8 cellular contexts compared by ENCODE assay signal in the genomic region with DNA sequence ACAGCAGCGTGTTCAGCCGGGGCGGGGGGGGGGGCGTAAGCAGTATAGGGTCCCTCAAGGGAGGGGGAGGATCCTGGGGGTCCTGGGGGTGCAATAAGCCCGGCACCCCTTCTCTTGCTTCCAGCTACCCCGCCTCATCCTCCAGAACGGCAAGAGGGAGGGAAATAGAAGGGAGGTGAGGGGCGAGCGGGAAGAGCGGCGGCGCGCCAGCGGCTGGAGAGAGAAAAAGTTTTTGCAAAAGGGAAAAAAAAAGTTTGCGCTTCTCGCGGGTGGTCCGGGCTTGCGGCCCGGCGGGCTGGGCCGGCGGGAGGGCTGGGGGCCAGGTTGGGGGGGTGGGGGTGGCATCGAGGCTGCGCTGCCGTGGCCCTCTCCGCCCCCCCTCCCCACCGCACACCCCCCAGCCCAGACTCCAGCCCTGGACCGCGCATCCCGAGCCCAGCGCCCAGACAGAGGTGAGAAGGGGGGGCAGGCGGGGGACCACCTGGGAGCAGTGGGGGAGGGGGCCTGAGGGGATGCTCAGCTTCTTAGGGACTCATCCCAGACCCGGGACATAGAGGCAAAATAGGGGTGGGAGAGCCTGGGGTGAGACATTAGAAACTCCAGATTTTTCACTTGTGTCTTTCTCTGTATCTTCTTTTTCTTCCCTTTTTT. TPM values are rescaled to one million over a fixed set of nuclear protein-coding genes. Genes with fewer than 3 reads are reported as not detected.
DNase-seq lines count a peak whose midpoint lies in the region; ATAC-seq and TF ChIP-seq lines count a peak whose summit lies in the region.

TSS of gene GLI1 (plus strand) at position 36 of the 651 bp plus-strand sequence. CDS start 3,907 bp downstream, outside the sequence.

- H3K4me1 ChIP-seq in rectal smooth muscle tissue (ENCODE audit: control insufficient read depth, insufficient read depth, low read length): peaks cover 13% of the 10 kb centered on the region

- no peak for ATAC-seq in activated CD8-positive, alpha-beta memory T cell treated with anti-CD3 and anti-CD28 coated beads, Interleukin-2, amount 10 ng/mL, durations not matched to agents 7 days and 5 days
- no peak for ATAC-seq in GM19328 (IDR thresholded peaks at IDR 0.05; ENCODE audit: unreplicated experiment)

- H3K4me1 Mint-ChIP-seq in activated CD8-positive, alpha-beta memory T cell treated with anti-CD3 and anti-CD28 coated beads, Interleukin-2, amount 10 ng/mL, durations not matched to agents 7 days and 5 days: peaks cover 52% of the 10 kb centered on the region
- H3K4me1 Mint-ChIP-seq in glutamatergic neuron (ENCODE audit: low read depth, unreplicated experiment): peaks cover 24% of the 10 kb centered on the region

- H3K4me3 Mint-ChIP-seq in activated CD8-positive, alpha-beta memory T cell treated with anti-CD3 and anti-CD28 coated beads, Interleukin-2, amount 10 ng/mL, durations not matched to agents 7 days and 5 days: peak within 1 kb of the TSS; percentile 94
- peak within 1 kb of the TSS; percentile 93 for H3K4me3 Mint-ChIP-seq in glutamatergic neuron (ENCODE audit: unreplicated experiment)

- H3K36me3 Mint-ChIP-seq in activated CD8-positive, alpha-beta memory T cell treated with anti-CD3 and anti-CD28 coated beads, Interleukin-2, amount 10 ng/mL, durations not matched to agents 7 days and 5 days: no peaks in the 10 kb centered on the region
- no peaks in the 10 kb centered on the region for H3K36me3 Mint-ChIP-seq in glutamatergic neuron (ENCODE audit: unreplicated experiment)

- H3K27ac ChIP-seq in WERI-Rb-1: peak within 1 kb of the TSS; percentile 100
- peak within 1 kb of the TSS; percentile 27 for H3K27ac ChIP-seq in rectal smooth muscle tissue (ENCODE audit: low read depth, low read length)

- TF ChIP-seq CTCF in WERI-Rb-1 (IDR thresholded peaks at IDR 0.05; ENCODE audit: low read depth, low read length) (no peak), glutamatergic neuron (IDR thresholded peaks at IDR 0.05; ENCODE audit: partially characterized antibody, unreplicated experiment) (no peak)

- H3K27me3 ChIP-seq in WERI-Rb-1 (ENCODE audit: insufficient read depth, low read depth, severe bottlenecking): peaks cover 2% of the 10 kb centered on the region
- H3K27me3 ChIP-seq in rectal smooth muscle tissue (ENCODE audit: control insufficient read depth, insufficient read depth, low read length): peaks cover 5% of the 10 kb centered on the region

- no peaks in the 10 kb centered on the region for H3K9me3 Mint-ChIP-seq in activated CD8-positive, alpha-beta memory T cell treated with anti-CD3 and anti-CD28 coated beads, Interleukin-2, amount 10 ng/mL, durations not matched to agents 7 days and 5 days (ENCODE audit: low read depth)
- peaks cover 17% of the 10 kb centered on the region for H3K9me3 Mint-ChIP-seq in glutamatergic neuron (ENCODE audit: unreplicated experiment)

- no peaks in the 10 kb centered on the region for H3K9me3 ChIP-seq in WERI-Rb-1 (ENCODE audit: severe bottlenecking)

- H3K4me3 ChIP-seq in WERI-Rb-1 (ENCODE audit: low read depth, low read length) (peak within 1 kb of the TSS; percentile 48), rectal smooth muscle tissue (ENCODE audit: low read length) (peak within 1 kb of the TSS; percentile 69)

- DNase-seq in activated CD8-positive, alpha-beta memory T cell treated with anti-CD3 and anti-CD28 coated beads, Interleukin-2, amount 10 ng/mL, durations not matched to agents 7 days and 5 days: no peak
- DNase-seq in activated CD8-positive, alpha-beta memory T cell treated with anti-CD3 and anti-CD28 coated beads, Interleukin-2, amount 50 U/mL, for 48 hours: no peak
- DNase-seq in WERI-Rb-1 (no peak), glutamatergic neuron (no peak), kidney tubule cell (ENCODE audit: low spot score) (no peak), NCI-H1930 (lab: John Stamatoyannopoulos, UW) (no peak)

- H3K9ac ChIP-seq in rectal smooth muscle tissue (ENCODE audit: low read length): peak within 1 kb of the TSS; percentile 42

- peaks cover 18% of the 10 kb centered on the region for H3K27me3 Mint-ChIP-seq in activated CD8-positive, alpha-beta memory T cell treated with anti-CD3 and anti-CD28 coated beads, Interleukin-2, amount 10 ng/mL, durations not matched to agents 7 days and 5 days
- H3K27me3 Mint-ChIP-seq in glutamatergic neuron (ENCODE audit: unreplicated experiment): peaks cover 20% of the 10 kb centered on the region

- H3K27ac Mint-ChIP-seq in activated CD8-positive, alpha-beta memory T cell treated with anti-CD3 and anti-CD28 coated beads, Interleukin-2, amount 10 ng/mL, durations not matched to agents 7 days and 5 days: peak within 1 kb of the TSS; percentile 94
- H3K27ac Mint-ChIP-seq in glutamatergic neuron (ENCODE audit: unreplicated experiment): peak within 1 kb of the TSS; percentile 92

- H3K36me3 ChIP-seq in WERI-Rb-1: peaks cover 27% of the 10 kb centered on the region
- H3K36me3 ChIP-seq in rectal smooth muscle tissue (ENCODE audit: control insufficient read depth, insufficient read depth, low read length): no peaks in the 10 kb centered on the region

- CTCF ChIA-PET in activated CD8-positive, alpha-beta memory T cell treated with anti-CD3 and anti-CD28 coated beads, Interleukin-2, amount 10 ng/mL, durations not matched to agents 7 days and 5 days (lab: Charles Lee): interaction anchor here (0.9 to 15.0 kb wide), 32 partner anchors 11 to 297 kb away, joined by 3 to 193 read pairs (median 8); partner anchors contain the start of genes ARHGAP9, B4GALNT1, DDIT3 and INHBC

RNA-seq across cellular contexts. Expression of gene GLI1, which starts in this region (rescaled TPM):
- total RNA-seq in activated CD8-positive, alpha-beta memory T cell treated with anti-CD3 and anti-CD28 coated beads, Interleukin-2, amount 10 ng/mL, durations not matched to agents 7 days and 5 days: under 1 TPM; 0.52 to 0.53 TPM
- total RNA-seq in glutamatergic neuron (ENCODE audit: unreplicated experiment): 2.3 TPM
